Comparison of ENCODE assay signal across 24 cellular contexts in genomic region chr22:20226077-20226716, GRCh38.
"Had no signal": no experiment of that assay in that cellular context is flagged by ENCODE, and none has a peak within 500 bp of the region (broad histone marks: within the 10 kb centered on the region; RNA-seq: fewer than 3 reads in every experiment).

No MANE protein-coding gene starts in this region.

- H3K4me2 ChIP-seq: SK-N-SH had no signal

- H3K4me1 ChIP-seq: SJSA1 had no signal

- H3K4me3 ChIP-seq: MG63, SJSA1 had no signal

- H3K27me3 ChIP-seq: MG63 had no signal

- H3K36me3 ChIP-seq: MG63, SJSA1 had no signal

- H3K9me3 ChIP-seq: MG63, SJSA1, SK-N-SH had no signal

- H3K9ac ChIP-seq: SK-N-SH had no signal

- DNase-seq: Karpas-422, KG1, MG63, NCI-H1092, NCI-H1105 treated with DMSO at 0.1 percent for 48 hours, NCI-H1417 treated with DMSO at 0.1 percent for 48 hours, NCI-H146, NCI-H1694 treated with DMSO at 0.1 percent for 48 hours, NCI-H1930, NCI-H2081, NCI-H2171, NCI-H226, NCI-H446, NCI-H510A, NCI-H524 treated with DMSO at 0.1 percent for 48 hours, NCI-H69, NCI-H774, Right ventricle myocardium superior, RPMI8226, SIG-M5, SK-N-SH, SW 1271 had no signal

- H3K27ac ChIP-seq: HL-60, SJSA1 had no signal
